Comparison of ENCODE assay signal across 8 cellular contexts in genomic region chr2:64454316-64455030, GRCh38. TPM values are rescaled to one million over a fixed set of nuclear protein-coding genes. Genes with fewer than 3 reads are reported as not detected.
A peak's percentile ranks its signal among the peaks of the same experiment; 100 is the strongest.
DNase-seq lines count a peak whose midpoint lies in the region; ATAC-seq and TF ChIP-seq lines count a peak whose summit lies in the region.

No MANE protein-coding gene starts in this region.

- no peaks in the 10 kb centered on the region for H3K9me3 ChIP-seq in hepatocyte (ENCODE audit: low read depth)

- H3K4me3 ChIP-seq in astrocyte of the cerebellum (ENCODE audit: low read depth, low read length) (peak overlapping the region; percentile 59), hepatocyte (peak overlapping the region; percentile 87)

- peak overlapping the region; percentile 98 for H3K27ac ChIP-seq in hepatocyte

- peaks cover 56% of the 10 kb centered on the region for H3K27me3 Mint-ChIP-seq in T-helper 2 cell treated with Interferon-gamma antibody and Interleukin-4, amounts not matched to agents 5 μg/mL and 100 μg/mL, for 36 hours (ENCODE audit: low read depth)

- H3K4me2 ChIP-seq in hepatocyte: peak overlapping the region; percentile 80

- no peaks in the 10 kb centered on the region for H4K20me1 ChIP-seq in hepatocyte (ENCODE audit: insufficient read depth, poor library complexity, severe bottlenecking)

- H3K36me3 ChIP-seq in hepatocyte (replicated peaks; ENCODE audit: insufficient read depth, low read depth): no peaks in the 10 kb centered on the region

- H3K4me1 ChIP-seq in hepatocyte (ENCODE audit: insufficient read depth): peaks cover 4% of the 10 kb centered on the region

- H3K27me3 ChIP-seq in hepatocyte: no peaks in the 10 kb centered on the region

- peak overlapping the region; percentile 78 for H3K4me3 Mint-ChIP-seq in T-helper 2 cell treated with Interferon-gamma antibody and Interleukin-4, amounts not matched to agents 5 μg/mL and 100 μg/mL, for 36 hours

- H3K27ac Mint-ChIP-seq in T-helper 2 cell treated with Interferon-gamma antibody and Interleukin-4, amounts not matched to agents 5 μg/mL and 100 μg/mL, for 36 hours: no peak overlapping the region

- no peaks in the 10 kb centered on the region for H3K9me3 Mint-ChIP-seq in T-helper 2 cell treated with Interferon-gamma antibody and Interleukin-4, amounts not matched to agents 5 μg/mL and 100 μg/mL, for 36 hours

- under 1% methylated on average over 26 of the region's 96 CpGs for WGBS in hepatocyte (ENCODE audit: low lambda C conversion rate, missing lambda C conversion rate)

- H3K4me1 Mint-ChIP-seq in T-helper 2 cell treated with Interferon-gamma antibody and Interleukin-4, amounts not matched to agents 5 μg/mL and 100 μg/mL, for 36 hours (ENCODE audit: low read depth): peaks cover 8% of the 10 kb centered on the region

- H3K79me2 ChIP-seq in hepatocyte: peaks cover 24% of the 10 kb centered on the region

- H3K9me2 ChIP-seq in hepatocyte (replicated peaks; ENCODE audit: insufficient read depth): no peaks in the 10 kb centered on the region

- no peaks in the 10 kb centered on the region for H3K36me3 Mint-ChIP-seq in T-helper 2 cell treated with Interferon-gamma antibody and Interleukin-4, amounts not matched to agents 5 μg/mL and 100 μg/mL, for 36 hours (ENCODE audit: low read depth)

- DNase-seq in COLO829 (ENCODE audit: low spot score) (peak; percentile 48), HK-2 (ENCODE audit: unreplicated experiment) (peak; percentile 67), astrocyte of the cerebellum (ENCODE audit: low read depth) (no peak), hepatocyte (ENCODE audit: low spot score) (peak; percentile 82), retina (peak; percentile 79), dedifferentiated amniotic fluid mesenchymal stem cell (ENCODE audit: extremely low spot score) (no peak)
- DNase-seq in T-helper 2 cell treated with Interferon-gamma antibody and Interleukin-4, amounts not matched to agents 5 μg/mL and 100 μg/mL, for 36 hours (ENCODE audit: low spot score): peak; percentile 57

- ATAC-seq in GM19452 (IDR thresholded peaks at IDR 0.05; ENCODE audit: unreplicated experiment): peak; percentile 62

- H2AFZ ChIP-seq in hepatocyte: peak overlapping the region; percentile 83

- TF ChIP-seq CTCF in astrocyte of the cerebellum (IDR thresholded peaks at IDR 0.05; ENCODE audit: low read depth, low read length, missing control alignments) (no peak), hepatocyte (IDR thresholded peaks at IDR 0.05; ENCODE audit: poor library complexity) (no peak)

- in situ Hi-C loops in astrocyte of the cerebellum (cut with HindIII; ENCODE audit: low sequenced_read_pairs): no loop called here

RNA-seq across cellular contexts. Expression of gene LGALSL, which starts 0.5 kb away (rescaled TPM):
- total RNA-seq in hepatocyte: 28.1 and 30.7 TPM in 2 replicates
- polyA plus RNA-seq in hepatocyte: 27.9 and 44.6 TPM in 2 replicates

Comparison
In these comparisons a context has a peak if more than half of its experiments do, and no peak if none do; other contexts are left out.
1. DNase-seq: peak in COLO829 (single experiment), HK-2 (single experiment), T-helper 2 cell treated with Interferon-gamma antibody and Interleukin-4, amounts not matched to agents 5 μg/mL and 100 μg/mL, for 36 hours (single experiment), hepatocyte (single experiment) and retina (single experiment); none in astrocyte of the cerebellum (single experiment) and dedifferentiated amniotic fluid mesenchymal stem cell (single experiment).